Comparison of ENCODE assay signal across 8 cellular contexts in the genomic region with DNA sequence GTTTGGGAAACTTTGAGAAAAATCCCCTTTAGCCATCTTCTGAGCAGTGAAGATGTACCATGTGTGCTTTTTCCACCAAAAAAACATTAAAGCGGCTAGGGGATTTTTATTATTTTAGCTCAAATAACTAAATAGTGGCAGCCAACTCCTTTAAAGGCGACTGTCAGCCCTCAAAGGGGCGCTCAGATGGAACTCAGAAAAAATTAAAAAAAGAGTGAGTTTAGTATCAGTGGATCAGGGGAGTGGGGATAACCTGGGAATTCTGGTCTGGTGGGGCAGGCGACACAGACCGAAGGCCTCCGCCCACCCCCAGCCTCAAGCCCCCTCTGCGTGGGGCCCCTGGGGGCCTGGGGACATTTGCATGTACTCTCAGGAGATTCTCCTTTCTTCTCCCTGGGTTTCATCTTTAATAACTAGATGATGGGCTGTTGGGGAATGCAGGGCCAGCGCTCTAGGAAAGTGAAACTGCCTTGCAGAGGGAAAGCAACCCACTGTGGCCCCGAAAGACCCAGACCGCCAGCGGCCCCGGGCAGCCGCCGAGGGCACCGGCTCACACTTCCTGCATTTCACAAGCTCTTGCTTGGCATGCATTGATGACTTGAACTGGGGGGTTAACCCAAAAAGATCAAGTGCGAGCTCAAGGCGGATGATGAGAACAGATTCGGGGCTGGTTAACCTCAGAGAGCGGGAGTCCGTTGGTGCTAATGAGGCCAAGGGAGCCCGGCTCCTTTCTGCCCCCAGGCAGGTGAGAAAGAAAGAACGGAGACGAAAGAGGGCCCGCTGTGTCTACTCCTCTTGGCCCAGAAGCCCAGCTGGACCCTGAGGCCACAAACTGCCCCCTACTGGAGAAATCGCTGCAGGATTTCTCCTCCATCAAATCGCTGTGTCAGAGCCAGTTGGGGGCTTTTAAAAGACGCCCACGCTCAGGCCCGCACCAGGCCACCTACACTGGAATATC. TPM values are rescaled to one million over a fixed set of nuclear protein-coding genes. Genes with fewer than 3 reads are reported as not detected.
DNase-seq lines count a peak whose midpoint lies in the region; ATAC-seq and TF ChIP-seq lines count a peak whose summit lies in the region.

No MANE protein-coding gene starts in this region.

- H3K27me3 ChIP-seq in psoas muscle (ENCODE audit: insufficient read depth in 3 of 3, low read length in 2 of 3): no peaks in the 10 kb centered on the region

- peaks cover 8% of the 10 kb centered on the region for H3K9me3 Mint-ChIP-seq in WTC11

- ATAC-seq in HG03066 (IDR thresholded peaks at IDR 0.05; ENCODE audit: low read depth, unreplicated experiment) (peak; percentile 46), WTC11 (peak; percentile 77), psoas muscle (peak in 1 of 4 donors; percentile 25)

- no peaks in the 10 kb centered on the region; the same call in 1 of the 2 replicates for H3K27me3 Mint-ChIP-seq in WTC11 (ENCODE audit: low read depth)

- WGBS in psoas muscle, 3 donors: 44 to 53% (median 47%) methylated on average over 29 of the region's 29 CpGs

- intact Hi-C loops in psoas muscle (cut with DNase I): no loop called here

- H3K4me3 ChIP-seq in epithelial cell of proximal tubule (ENCODE audit: low read depth, low read length) (peak overlapping the region; percentile 37), psoas muscle (peak overlapping the region; percentile 5)

- H3K4me3 Mint-ChIP-seq in WTC11: no peak overlapping the region

- no peaks in the 10 kb centered on the region for H3K36me3 ChIP-seq in psoas muscle (ENCODE audit: insufficient read depth in 1 of 2, low read depth in 1 of 2)

- H3K4me1 ChIP-seq in psoas muscle: no peaks in the 10 kb centered on the region

- POLR2A ChIA-PET in WTC11 (lab: Charles Lee): no interaction called here

- H3K27ac ChIP-seq in psoas muscle: no peak overlapping the region

- H3K36me3 Mint-ChIP-seq in WTC11: no peaks in the 10 kb centered on the region

- peak; percentile 55 for DNase-seq in activated naive CD4-positive, alpha-beta T cell treated with Interleukin-2 at 50 U/mL for 16 hours
- no peak for DNase-seq in activated naive CD4-positive, alpha-beta T cell treated with anti-CD3 and anti-CD28 coated beads, Interleukin-2, amount 50 U/mL, for 16 hours
- DNase-seq in WTC11 (ENCODE audit: low spot score) (peak; percentile 72), epithelial cell of proximal tubule (ENCODE audit: low read depth) (no peak), psoas muscle (peak in 1 of 2 donors; percentile 29), NCI-H146 (lab: John Stamatoyannopoulos, UW) (no peak), DMS153 (lab: John Stamatoyannopoulos, UW) (no peak)

- H3K9me3 ChIP-seq in psoas muscle: peaks cover 15% of the 10 kb centered on the region

- H3K4me1 Mint-ChIP-seq in WTC11: peaks cover 7% of the 10 kb centered on the region

- CTCF ChIA-PET in WTC11 (lab: Charles Lee): interaction anchor here (0.6 to 5.8 kb wide), 26 partner anchors 12 to 208 kb away, joined by 3 to 87 read pairs (median 4); a partner anchor contains a TSS

- no peak overlapping the region for H3K27ac Mint-ChIP-seq in WTC11

- 0 out of 2 replicates have a peak, but pooled peaks have one; percentile 17 for TF ChIP-seq CTCF in WTC11 (IDR thresholded peaks at IDR 0.05)
- peak; percentile 36 for TF ChIP-seq CTCF in epithelial cell of proximal tubule (conservative IDR thresholded peaks at IDR 0.05; ENCODE audit: low read depth, low read length)
- TF ChIP-seq CTCF in psoas muscle (IDR thresholded peaks at IDR 0.05): no peak

TF ChIP-seq in WTC11, 78 proteins besides CTCF, POLR2A, EP300 and RAD21 (continues in another document):
- TF ChIP-seq FOXP1 (CRISPR knock-in tag; IDR thresholded peaks at IDR 0.05; ENCODE audit: borderline replicate concordance): no peak
- TF ChIP-seq ATF1 (CRISPR knock-in tag; IDR thresholded peaks at IDR 0.05): no peak
- TF ChIP-seq, protein P1, sequence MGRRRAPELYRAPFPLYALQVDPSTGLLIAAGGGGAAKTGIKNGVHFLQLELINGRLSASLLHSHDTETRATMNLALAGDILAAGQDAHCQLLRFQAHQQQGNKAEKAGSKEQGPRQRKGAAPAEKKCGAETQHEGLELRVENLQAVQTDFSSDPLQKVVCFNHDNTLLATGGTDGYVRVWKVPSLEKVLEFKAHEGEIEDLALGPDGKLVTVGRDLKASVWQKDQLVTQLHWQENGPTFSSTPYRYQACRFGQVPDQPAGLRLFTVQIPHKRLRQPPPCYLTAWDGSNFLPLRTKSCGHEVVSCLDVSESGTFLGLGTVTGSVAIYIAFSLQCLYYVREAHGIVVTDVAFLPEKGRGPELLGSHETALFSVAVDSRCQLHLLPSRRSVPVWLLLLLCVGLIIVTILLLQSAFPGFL (CRISPR knock-in tag; IDR thresholded peaks at IDR 0.05; ENCODE audit: borderline replicate concordance): no peak
- TF ChIP-seq ETV6 (CRISPR knock-in tag; IDR thresholded peaks at IDR 0.05): 0 out of 2 replicates have a peak, but pooled peaks have one; percentile 11
- TF ChIP-seq NR3C1 (CRISPR knock-in tag; conservative IDR thresholded peaks at IDR 0.05; ENCODE audit: low read depth): no peak
- TF ChIP-seq, protein P2, sequence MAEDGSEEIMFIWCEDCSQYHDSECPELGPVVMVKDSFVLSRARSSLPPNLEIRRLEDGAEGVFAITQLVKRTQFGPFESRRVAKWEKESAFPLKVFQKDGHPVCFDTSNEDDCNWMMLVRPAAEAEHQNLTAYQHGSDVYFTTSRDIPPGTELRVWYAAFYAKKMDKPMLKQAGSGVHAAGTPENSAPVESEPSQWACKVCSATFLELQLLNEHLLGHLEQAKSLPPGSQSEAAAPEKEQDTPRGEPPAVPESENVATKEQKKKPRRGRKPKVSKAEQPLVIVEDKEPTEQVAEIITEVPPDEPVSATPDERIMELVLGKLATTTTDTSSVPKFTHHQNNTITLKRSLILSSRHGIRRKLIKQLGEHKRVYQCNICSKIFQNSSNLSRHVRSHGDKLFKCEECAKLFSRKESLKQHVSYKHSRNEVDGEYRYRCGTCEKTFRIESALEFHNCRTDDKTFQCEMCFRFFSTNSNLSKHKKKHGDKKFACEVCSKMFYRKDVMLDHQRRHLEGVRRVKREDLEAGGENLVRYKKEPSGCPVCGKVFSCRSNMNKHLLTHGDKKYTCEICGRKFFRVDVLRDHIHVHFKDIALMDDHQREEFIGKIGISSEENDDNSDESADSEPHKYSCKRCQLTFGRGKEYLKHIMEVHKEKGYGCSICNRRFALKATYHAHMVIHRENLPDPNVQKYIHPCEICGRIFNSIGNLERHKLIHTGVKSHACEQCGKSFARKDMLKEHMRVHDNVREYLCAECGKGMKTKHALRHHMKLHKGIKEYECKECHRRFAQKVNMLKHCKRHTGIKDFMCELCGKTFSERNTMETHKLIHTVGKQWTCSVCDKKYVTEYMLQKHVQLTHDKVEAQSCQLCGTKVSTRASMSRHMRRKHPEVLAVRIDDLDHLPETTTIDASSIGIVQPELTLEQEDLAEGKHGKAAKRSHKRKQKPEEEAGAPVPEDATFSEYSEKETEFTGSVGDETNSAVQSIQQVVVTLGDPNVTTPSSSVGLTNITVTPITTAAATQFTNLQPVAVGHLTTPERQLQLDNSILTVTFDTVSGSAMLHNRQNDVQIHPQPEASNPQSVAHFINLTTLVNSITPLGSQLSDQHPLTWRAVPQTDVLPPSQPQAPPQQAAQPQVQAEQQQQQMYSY (CRISPR knock-in tag; IDR thresholded peaks at IDR 0.05): peak; percentile 47; the same call in 1 of the 2 replicates
- TF ChIP-seq, protein P3, sequence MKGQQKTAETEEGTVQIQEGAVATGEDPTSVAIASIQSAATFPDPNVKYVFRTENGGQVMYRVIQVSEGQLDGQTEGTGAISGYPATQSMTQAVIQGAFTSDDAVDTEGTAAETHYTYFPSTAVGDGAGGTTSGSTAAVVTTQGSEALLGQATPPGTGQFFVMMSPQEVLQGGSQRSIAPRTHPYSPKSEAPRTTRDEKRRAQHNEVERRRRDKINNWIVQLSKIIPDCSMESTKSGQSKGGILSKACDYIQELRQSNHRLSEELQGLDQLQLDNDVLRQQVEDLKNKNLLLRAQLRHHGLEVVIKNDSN (CRISPR knock-in tag; IDR thresholded peaks at IDR 0.05): no peak
- no peak for TF ChIP-seq ZNF121 (CRISPR knock-in tag; IDR thresholded peaks at IDR 0.05)
- TF ChIP-seq, protein P4, sequence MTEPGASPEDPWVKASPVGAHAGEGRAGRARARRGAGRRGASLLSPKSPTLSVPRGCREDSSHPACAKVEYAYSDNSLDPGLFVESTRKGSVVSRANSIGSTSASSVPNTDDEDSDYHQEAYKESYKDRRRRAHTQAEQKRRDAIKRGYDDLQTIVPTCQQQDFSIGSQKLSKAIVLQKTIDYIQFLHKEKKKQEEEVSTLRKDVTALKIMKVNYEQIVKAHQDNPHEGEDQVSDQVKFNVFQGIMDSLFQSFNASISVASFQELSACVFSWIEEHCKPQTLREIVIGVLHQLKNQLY (CRISPR knock-in tag; IDR thresholded peaks at IDR 0.05): no peak
- 0 out of 2 replicates have a peak, but pooled peaks have one; percentile 1 for TF ChIP-seq MXD4 (CRISPR knock-in tag; IDR thresholded peaks at IDR 0.05; ENCODE audit: borderline replicate concordance)
- TF ChIP-seq ZNF232 (CRISPR knock-in tag; IDR thresholded peaks at IDR 0.05): no peak
- TF ChIP-seq, protein P5, sequence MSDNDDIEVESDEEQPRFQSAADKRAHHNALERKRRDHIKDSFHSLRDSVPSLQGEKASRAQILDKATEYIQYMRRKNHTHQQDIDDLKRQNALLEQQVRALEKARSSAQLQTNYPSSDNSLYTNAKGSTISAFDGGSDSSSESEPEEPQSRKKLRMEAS (CRISPR knock-in tag; IDR thresholded peaks at IDR 0.05): no peak
- TF ChIP-seq, protein P6, sequence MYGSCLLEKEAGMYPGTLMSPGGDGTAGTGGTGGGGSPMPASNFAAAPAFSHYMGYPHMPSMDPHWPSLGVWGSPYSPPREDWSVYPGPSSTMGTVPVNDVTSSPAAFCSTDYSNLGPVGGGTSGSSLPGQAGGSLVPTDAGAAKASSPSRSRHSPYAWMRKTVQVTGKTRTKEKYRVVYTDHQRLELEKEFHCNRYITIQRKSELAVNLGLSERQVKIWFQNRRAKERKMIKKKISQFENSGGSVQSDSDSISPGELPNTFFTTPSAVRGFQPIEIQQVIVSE (CRISPR knock-in tag; IDR thresholded peaks at IDR 0.05; ENCODE audit: borderline replicate concordance): no peak
- TF ChIP-seq CREM (CRISPR knock-in tag; IDR thresholded peaks at IDR 0.05): no peak
- TF ChIP-seq SMAD3 (CRISPR knock-in tag; IDR thresholded peaks at IDR 0.05; ENCODE audit: borderline replicate concordance): no peak

RNA-seq across cellular contexts. Expression of a gene that starts 7.3 kb away (rescaled TPM):
- total RNA-seq in WTC11 (2021) (0.73 TPM in 1 of 3 replicates, not detected in the others), epithelial cell of proximal tubule (0.94 TPM in 1 of 2 replicates, not detected in the other), psoas muscle (under 1 TPM in 3 of 4 donors, not detected in 1; 0.58 to 0.77 (median 0.76) TPM)
- polyA plus RNA-seq in psoas muscle: under 1 TPM; 0.29 to 0.86 (median 0.70) TPM

Comparison
In these comparisons a context has a peak if more than half of its experiments do, and no peak if none do; other contexts are left out.
1. DNase-seq: peak in activated naive CD4-positive, alpha-beta T cell treated with Interleukin-2 at 50 U/mL for 16 hours (single experiment) and WTC11 (single experiment); none in activated naive CD4-positive, alpha-beta T cell treated with anti-CD3 and anti-CD28 coated beads, Interleukin-2, amount 50 U/mL, for 16 hours (single experiment), epithelial cell of proximal tubule (single experiment), NCI-H146 (single experiment) and DMS153 (single experiment).